ENCODE assay signal across 1 cellular context in the genomic region with DNA sequence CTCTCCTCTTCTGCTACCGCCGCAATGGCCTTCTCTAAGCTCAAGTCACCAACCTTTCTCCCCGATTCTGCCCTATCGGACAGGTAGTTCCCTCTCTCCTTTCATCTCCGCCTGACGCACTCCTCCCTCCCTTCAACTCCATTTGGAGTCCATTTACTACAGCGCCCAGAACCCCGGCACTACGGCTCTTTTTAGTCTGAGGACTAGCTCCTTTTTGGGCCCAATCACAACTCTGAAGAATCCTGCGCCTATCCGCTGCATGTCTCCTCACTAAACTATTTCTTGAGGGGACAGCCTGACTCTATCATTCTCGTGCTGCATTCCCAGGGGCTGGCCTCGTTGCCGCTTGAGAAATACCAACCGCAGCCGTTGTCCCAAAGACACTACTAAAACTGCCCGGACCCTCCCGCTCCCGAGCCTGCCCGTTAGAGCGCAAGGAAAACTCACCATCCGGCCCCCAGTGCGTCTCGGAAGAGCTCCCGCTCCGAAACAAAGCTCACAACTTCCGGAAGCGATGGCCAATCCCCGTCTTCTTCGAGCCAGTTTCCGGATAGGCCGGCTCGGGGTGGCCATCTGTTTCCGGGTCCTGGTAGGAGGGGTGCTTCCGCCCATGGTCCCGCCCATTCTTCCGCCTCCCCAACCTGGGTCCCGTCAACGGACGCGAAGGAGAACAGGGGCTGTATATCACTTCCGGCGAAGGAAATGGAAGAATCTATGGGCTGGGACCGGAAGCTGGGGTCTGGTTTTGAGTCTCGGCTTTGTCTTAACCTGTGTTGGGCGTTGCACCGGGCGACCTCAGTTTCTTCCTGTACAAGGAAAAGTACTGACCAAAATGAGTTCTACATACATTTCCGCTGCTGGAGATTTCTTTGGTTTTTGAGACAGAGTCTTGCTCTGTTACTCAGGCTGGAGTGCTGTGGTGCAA.
TF ChIP-seq lines count a peak whose summit lies in the region.

TSS of gene TPRKB (minus strand) at position 491 of the 925 bp plus-strand sequence. CDS start 2,776 bp downstream, outside the sequence.

TF ChIP-seq in HEK293, 187 proteins besides CTCF, POLR2A, EP300 and RAD21 (continued from another document):
- TF ChIP-seq, protein P1, sequence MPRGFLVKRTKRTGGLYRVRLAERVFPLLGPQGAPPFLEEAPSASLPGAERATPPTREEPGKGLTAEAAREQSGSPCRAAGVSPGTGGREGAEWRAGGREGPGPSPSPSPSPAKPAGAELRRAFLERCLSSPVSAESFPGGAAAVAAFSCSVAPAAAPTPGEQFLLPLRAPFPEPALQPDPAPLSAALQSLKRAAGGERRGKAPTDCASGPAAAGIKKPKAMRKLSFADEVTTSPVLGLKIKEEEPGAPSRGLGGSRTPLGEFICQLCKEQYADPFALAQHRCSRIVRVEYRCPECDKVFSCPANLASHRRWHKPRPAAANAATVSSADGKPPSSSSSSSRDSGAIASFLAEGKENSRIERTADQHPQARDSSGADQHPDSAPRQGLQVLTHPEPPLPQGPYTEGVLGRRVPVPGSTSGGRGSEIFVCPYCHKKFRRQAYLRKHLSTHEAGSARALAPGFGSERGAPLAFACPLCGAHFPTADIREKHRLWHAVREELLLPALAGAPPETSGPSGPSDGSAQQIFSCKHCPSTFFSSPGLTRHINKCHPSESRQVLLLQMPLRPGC (tag by site-specific recombination; IDR thresholded peaks at IDR 0.05) = peak; percentile 79
- no peak for TF ChIP-seq HIC1 (tag by site-specific recombination; IDR thresholded peaks at IDR 0.05)
- TF ChIP-seq ZNF341 (tag by site-specific recombination; IDR thresholded peaks at IDR 0.05; ENCODE audit: low read depth) = peak; percentile 53
- no peak for TF ChIP-seq TRIM28 (IDR thresholded peaks at IDR 0.05; ENCODE audit: borderline replicate concordance, low read length)
- TF ChIP-seq HOXD13 (CRISPR knock-in tag; IDR thresholded peaks at IDR 0.05; ENCODE audit: borderline replicate concordance) = peak; percentile 69; the same call in 1 of the 2 replicates
- 0 out of 2 replicates have a peak, but pooled peaks have one; percentile 31 for TF ChIP-seq KLF7 (tag by site-specific recombination; IDR thresholded peaks at IDR 0.05; ENCODE audit: borderline replicate concordance)
- peak; percentile 87 for TF ChIP-seq ZNF449 (tag by site-specific recombination; IDR thresholded peaks at IDR 0.05)
- peak; percentile 53; the same call in 1 of the 2 replicates for TF ChIP-seq ZNF24 (tag by site-specific recombination; IDR thresholded peaks at IDR 0.05)
- TF ChIP-seq, protein P2, sequence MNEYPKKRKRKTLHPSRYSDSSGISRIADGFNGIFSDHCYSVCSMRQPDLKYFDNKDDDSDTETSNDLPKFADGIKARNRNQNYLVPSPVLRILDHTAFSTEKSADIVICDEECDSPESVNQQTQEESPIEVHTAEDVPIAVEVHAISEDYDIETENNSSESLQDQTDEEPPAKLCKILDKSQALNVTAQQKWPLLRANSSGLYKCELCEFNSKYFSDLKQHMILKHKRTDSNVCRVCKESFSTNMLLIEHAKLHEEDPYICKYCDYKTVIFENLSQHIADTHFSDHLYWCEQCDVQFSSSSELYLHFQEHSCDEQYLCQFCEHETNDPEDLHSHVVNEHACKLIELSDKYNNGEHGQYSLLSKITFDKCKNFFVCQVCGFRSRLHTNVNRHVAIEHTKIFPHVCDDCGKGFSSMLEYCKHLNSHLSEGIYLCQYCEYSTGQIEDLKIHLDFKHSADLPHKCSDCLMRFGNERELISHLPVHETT (tag by site-specific recombination; IDR thresholded peaks at IDR 0.05) = 0 out of 2 replicates have a peak, but pooled peaks have one; percentile 52
